ENCODE assay signal across 15 cellular contexts in genomic region chr6:160078883-160079685, GRCh38. TPM values are rescaled to one million over a fixed set of nuclear protein-coding genes. Genes with fewer than 3 reads are reported as not detected.
DNase-seq lines count a peak whose midpoint lies in the region; ATAC-seq and TF ChIP-seq lines count a peak whose summit lies in the region.
"Had no signal": no experiment of that assay in that cellular context is flagged by ENCODE, and none has a peak within 500 bp of the region (broad histone marks: within the 10 kb centered on the region; RNA-seq: fewer than 3 reads in every experiment).

No MANE protein-coding gene starts in this region.

- peaks cover 12% of the 10 kb centered on the region for H3K36me3 Mint-ChIP-seq in T-helper 17 cell (ENCODE audit: low read depth)
- peaks cover 52% of the 10 kb centered on the region for H3K36me3 Mint-ChIP-seq in endothelial cell (ENCODE audit: low read depth, unreplicated experiment)
- peaks cover 100% of the 10 kb centered on the region for H3K36me3 Mint-ChIP-seq in stimulated activated effector memory CD8-positive, alpha-beta T cell treated with anti-CD3 and anti-CD28 coated beads, Interleukin-12 subunit alpha, Interleukin-12 subunit beta, amount 100 ng/mL, for 72 hours

- intact Hi-C loops in right lobe of liver (cut with DNase I), result no loop called here

- 42% methylated on average over 2 of the region's 23 CpGs for WGBS in right lobe of liver (ENCODE audit: insufficient coverage, low coverage, low lambda C conversion rate, missing lambda C conversion rate)

- H3K36me3 ChIP-seq in right lobe of liver, result peaks cover 0 to 67% (median 23%) of the 10 kb centered on the region in 4 donors

- DNase-seq in T-helper 17 cell, result no peak
- DNase-seq in endothelial cell (ENCODE audit: low spot score), result no peak
- DNase-seq in right lobe of liver, result peak in 1 of 3 donors; percentile 57
- DNase-seq in stimulated activated effector memory CD8-positive, alpha-beta T cell treated with anti-CD3 and anti-CD28 coated beads, Interleukin-12 subunit alpha, Interleukin-12 subunit beta, amount 100 ng/mL, for 72 hours (ENCODE audit: low spot score in 2 of 2), result no peak
- no peak for DNase-seq in NCI-H345 treated with DMSO at 0.1 percent for 48 hours (lab: John Stamatoyannopoulos, UW; ENCODE audit: unreplicated experiment)
- DNase-seq in activated naive CD4-positive, alpha-beta T cell (lab: John Stamatoyannopoulos, UW), result no peak
- DNase-seq: CD8-positive, alpha-beta T cell; COR-L47; DMS53; GF-D8; GOT3; H9 had no signal

- ATAC-seq in T-helper 17 cell (no peak), right lobe of liver (peak in 3 of 4 donors; percentile 3 to 9 (median 5)), HG03469 (IDR thresholded peaks at IDR 0.05; ENCODE audit: unreplicated experiment) (no peak)
- no peak for ATAC-seq in stimulated activated effector memory CD8-positive, alpha-beta T cell treated with anti-CD3 and anti-CD28 coated beads, Interleukin-12 subunit alpha, Interleukin-12 subunit beta, amount 100 ng/mL, for 72 hours
- ATAC-seq: A549; CD8-positive, alpha-beta T cell had no signal

- TF ChIP-seq CTCF in endothelial cell (IDR thresholded peaks at IDR 0.05; ENCODE audit: unreplicated experiment), result no peak
- TF ChIP-seq CTCF in right lobe of liver (IDR thresholded peaks at IDR 0.05), result no peak

- no peak overlapping the region for H3K4me3 ChIP-seq in right lobe of liver
- H3K4me3 ChIP-seq: A549 had no signal

- H3K27me3 ChIP-seq in right lobe of liver, result no peaks in the 10 kb centered on the region

- TF ChIP-seq POLR2A in right lobe of liver (IDR thresholded peaks at IDR 0.05), result no peak

- H3K27me3 Mint-ChIP-seq in T-helper 17 cell (no peaks in the 10 kb centered on the region), endothelial cell (ENCODE audit: unreplicated experiment) (peaks cover 3% of the 10 kb centered on the region)

- H3K27ac Mint-ChIP-seq in T-helper 17 cell (no peak overlapping the region), endothelial cell (ENCODE audit: unreplicated experiment) (no peak overlapping the region)
- peak overlapping the region; percentile 58 for H3K27ac Mint-ChIP-seq in stimulated activated effector memory CD8-positive, alpha-beta T cell treated with anti-CD3 and anti-CD28 coated beads, Interleukin-12 subunit alpha, Interleukin-12 subunit beta, amount 100 ng/mL, for 72 hours
- H3K27ac Mint-ChIP-seq: CD14-positive monocyte; CD8-positive, alpha-beta T cell; H9 had no signal

- no peaks in the 10 kb centered on the region for H3K9me3 Mint-ChIP-seq in endothelial cell (ENCODE audit: unreplicated experiment)
- H3K9me3 Mint-ChIP-seq in stimulated activated effector memory CD8-positive, alpha-beta T cell treated with anti-CD3 and anti-CD28 coated beads, Interleukin-12 subunit alpha, Interleukin-12 subunit beta, amount 100 ng/mL, for 72 hours, result no peaks in the 10 kb centered on the region
- H3K9me3 Mint-ChIP-seq: CD8-positive, alpha-beta T cell had no signal

- no peaks in the 10 kb centered on the region for H3K9me3 ChIP-seq in T-helper 17 cell (ENCODE audit: control insufficient read depth, low read length, poor library complexity, severe bottlenecking)
- H3K9me3 ChIP-seq in right lobe of liver, result no peaks in the 10 kb centered on the region
- H3K9me3 ChIP-seq: A549 had no signal

- H3K27ac ChIP-seq in right lobe of liver, result peak overlapping the region; percentile 31 to 86 (median 78)
- H3K27ac ChIP-seq: A549 had no signal

- H3K4me1 Mint-ChIP-seq in T-helper 17 cell (peaks cover 2% of the 10 kb centered on the region), endothelial cell (ENCODE audit: unreplicated experiment) (no peaks in the 10 kb centered on the region)
- H3K4me1 Mint-ChIP-seq in stimulated activated effector memory CD8-positive, alpha-beta T cell treated with anti-CD3 and anti-CD28 coated beads, Interleukin-12 subunit alpha, Interleukin-12 subunit beta, amount 100 ng/mL, for 72 hours, result peaks cover 23% of the 10 kb centered on the region
- H3K4me1 Mint-ChIP-seq: CD14-positive monocyte had no signal

- H3K4me1 ChIP-seq in right lobe of liver, result peaks cover 0 to 24% (median 11%) of the 10 kb centered on the region in 4 donors
- H3K4me1 ChIP-seq: A549 had no signal

- peak overlapping the region; percentile 7 for H3K4me3 Mint-ChIP-seq in T-helper 17 cell
- H3K4me3 Mint-ChIP-seq in endothelial cell (ENCODE audit: unreplicated experiment), result peak overlapping the region; percentile 47
- no peak overlapping the region for H3K4me3 Mint-ChIP-seq in stimulated activated effector memory CD8-positive, alpha-beta T cell treated with anti-CD3 and anti-CD28 coated beads, Interleukin-12 subunit alpha, Interleukin-12 subunit beta, amount 100 ng/mL, for 72 hours
- H3K4me3 Mint-ChIP-seq: CD14-positive monocyte; CD8-positive, alpha-beta T cell; H9 had no signal

RNA-seq across cellular contexts. Expression of gene SLC22A1, which starts 42.5 kb away (rescaled TPM):
- total RNA-seq in T-helper 17 cell, result under 1 TPM; 0.21 to 0.45 TPM
- total RNA-seq in endothelial cell (ENCODE audit: unreplicated experiment), result 2.7 TPM
- 1,000 to 10,000 TPM in 3 of 6 experiments, 100 to 1,000 TPM in 3; 190 to 1,656 (median 769) TPM for total RNA-seq in right lobe of liver

Comparison
In these comparisons a context has a peak if more than half of its experiments do, and no peak if none do; other contexts are left out.
1. ATAC-seq: peak in right lobe of liver (3 of 4); none in T-helper 17 cell (single experiment), stimulated activated effector memory CD8-positive, alpha-beta T cell treated with anti-CD3 and anti-CD28 coated beads, Interleukin-12 subunit alpha, Interleukin-12 subunit beta, amount 100 ng/mL, for 72 hours (single experiment) and HG03469 (single experiment).
2. RNA of gene SLC22A1, which starts 42.5 kb away (total RNA-seq): 190 to 1,656 TPM in right lobe of liver; 2.7 TPM in endothelial cell (single experiment) and 0.21 to 0.45 TPM in T-helper 17 cell; every median in the first group is over 10 times any median in the second.